ENCODE assay signal across 8 cellular contexts in genomic region chr3:122578110-122578740, GRCh38. TPM values are rescaled to one million over a fixed set of nuclear protein-coding genes. Genes with fewer than 3 reads are reported as not detected.
DNase-seq lines count a peak whose midpoint lies in the region; ATAC-seq lines count a peak whose summit lies in the region.

No MANE protein-coding gene starts in this region.

- H3K4me3 ChIP-seq in thymus (ENCODE audit: low read length) = peak overlapping the region; percentile 77

- peaks cover 24% of the 10 kb centered on the region for H3K36me3 Mint-ChIP-seq in activated naive CD4-positive, alpha-beta T cell treated with anti-CD3 and anti-CD28 coated beads for 36 hours (ENCODE audit: low read depth)
- peaks cover 29% of the 10 kb centered on the region for H3K36me3 Mint-ChIP-seq in activated T-helper 17 cell treated with anti-CD3 and anti-CD28 coated beads, Interleukin-2, amount 50 U/mL, for 72 hours (ENCODE audit: low read depth)

- intact Hi-C loops in activated naive CD4-positive, alpha-beta T cell treated with anti-CD3 and anti-CD28 coated beads for 36 hours (cut with micrococcal nuclease) = loop anchor here (5.0 to 10.0 kb wide), 2 partner anchors 741 to 1007 kb away; partner anchors contain the start of genes EAF2, HACD2 and IQCB1

- peaks cover under 1% of the 10 kb centered on the region for H3K36me3 ChIP-seq in thymus (ENCODE audit: control insufficient read depth, insufficient read depth)

- no peak overlapping the region for H3K27ac ChIP-seq in thymus (ENCODE audit: low read depth)

- H3K9me3 Mint-ChIP-seq in activated naive CD4-positive, alpha-beta T cell treated with anti-CD3 and anti-CD28 coated beads for 36 hours = peaks cover 17% of the 10 kb centered on the region
- peaks cover 10% of the 10 kb centered on the region for H3K9me3 Mint-ChIP-seq in activated T-helper 17 cell treated with anti-CD3 and anti-CD28 coated beads, Interleukin-2, amount 50 U/mL, for 72 hours

- no peaks in the 10 kb centered on the region for H3K4me1 ChIP-seq in thymus (ENCODE audit: control insufficient read depth, insufficient read depth, low read length)

- H3K27me3 Mint-ChIP-seq in activated naive CD4-positive, alpha-beta T cell treated with anti-CD3 and anti-CD28 coated beads for 36 hours (ENCODE audit: low read depth) = no peaks in the 10 kb centered on the region
- no peaks in the 10 kb centered on the region for H3K27me3 Mint-ChIP-seq in activated T-helper 17 cell treated with anti-CD3 and anti-CD28 coated beads, Interleukin-2, amount 50 U/mL, for 72 hours

- ATAC-seq in activated T-helper 17 cell treated with anti-CD3 and anti-CD28 coated beads, Interleukin-2, amount 50 U/mL, for 72 hours (replicated peaks) = no peak
- ATAC-seq in GM19452 (IDR thresholded peaks at IDR 0.05; ENCODE audit: unreplicated experiment) = no peak

- H3K27me3 ChIP-seq in thymus (ENCODE audit: control insufficient read depth, insufficient read depth) = no peaks in the 10 kb centered on the region

- H3K4me3 Mint-ChIP-seq in activated naive CD4-positive, alpha-beta T cell treated with anti-CD3 and anti-CD28 coated beads for 36 hours = peak overlapping the region; percentile 95
- H3K4me3 Mint-ChIP-seq in activated T-helper 17 cell treated with anti-CD3 and anti-CD28 coated beads, Interleukin-2, amount 50 U/mL, for 72 hours = peak overlapping the region; percentile 93

- peaks cover 51% of the 10 kb centered on the region for H3K4me1 Mint-ChIP-seq in activated naive CD4-positive, alpha-beta T cell treated with anti-CD3 and anti-CD28 coated beads for 36 hours (ENCODE audit: low read depth)
- peaks cover 25% of the 10 kb centered on the region for H3K4me1 Mint-ChIP-seq in activated T-helper 17 cell treated with anti-CD3 and anti-CD28 coated beads, Interleukin-2, amount 50 U/mL, for 72 hours

- WGBS in thymus = 26% methylated on average over 5 of the region's 5 CpGs

- DNase-seq in activated naive CD4-positive, alpha-beta T cell treated with anti-CD3 and anti-CD28 coated beads for 36 hours = no peak
- no peak for DNase-seq in activated naive CD4-positive, alpha-beta T cell treated with anti-CD3 and anti-CD28 coated beads, Interleukin-2, amount 50 U/mL, for 16 hours
- DNase-seq in left kidney (ENCODE audit: low read depth, low spot score) (peak; percentile 24), G401 (ENCODE audit: low spot score) (no peak), foreskin melanocyte (no peak)

- no peaks in the 10 kb centered on the region for H3K9me3 ChIP-seq in thymus (ENCODE audit: control insufficient read depth)

- peak overlapping the region; percentile 97 for H3K27ac Mint-ChIP-seq in activated naive CD4-positive, alpha-beta T cell treated with anti-CD3 and anti-CD28 coated beads for 36 hours
- H3K27ac Mint-ChIP-seq in activated T-helper 17 cell treated with anti-CD3 and anti-CD28 coated beads, Interleukin-2, amount 50 U/mL, for 72 hours = peak overlapping the region; percentile 95

- CTCF ChIA-PET in activated naive CD4-positive, alpha-beta T cell treated with anti-CD3 and anti-CD28 coated beads for 36 hours (lab: Charles Lee) = interaction anchor here (0.6 to 1.8 kb wide), 5 partner anchors 9 to 695 kb away, joined by 3 to 6 read pairs (median 4); partner anchors contain the start of genes DTX3L and PARP9

- in situ Hi-C loops in G401 (cut with HindIII; ENCODE audit: low sequenced_read_pairs) = no loop called here

RNA-seq across cellular contexts. Expression of gene PARP15, which starts 0.8 kb away (rescaled TPM):
- 1 to 10 TPM; 3.6 to 5.1 TPM for total RNA-seq in activated naive CD4-positive, alpha-beta T cell treated with anti-CD3 and anti-CD28 coated beads for 36 hours
- 10 to 100 TPM; 15.0 to 17.6 TPM for total RNA-seq in activated T-helper 17 cell treated with anti-CD3 and anti-CD28 coated beads, Interleukin-2, amount 50 U/mL, for 72 hours
- 15.7 TPM for polyA plus RNA-seq in thymus
- not detected in 2 replicates for total RNA-seq in G401 (2014; rRNA removed; shearing (Covaris generic))

RNA-seq across cellular contexts. Expression of gene DTX3L, which starts 14.1 kb away (rescaled TPM):
- total RNA-seq in activated naive CD4-positive, alpha-beta T cell treated with anti-CD3 and anti-CD28 coated beads for 36 hours = 10 to 100 TPM; 22.3 to 24.5 TPM
- 10 to 100 TPM; 26.0 to 44.0 TPM for total RNA-seq in activated T-helper 17 cell treated with anti-CD3 and anti-CD28 coated beads, Interleukin-2, amount 50 U/mL, for 72 hours
- 23.0 TPM for polyA plus RNA-seq in thymus
- 4.9 and 5.3 TPM in 2 replicates for total RNA-seq in G401 (2014; rRNA removed; shearing (Covaris generic))

RNA-seq across cellular contexts. Expression of gene PARP9, which starts 14.1 kb away (rescaled TPM):
- total RNA-seq in activated naive CD4-positive, alpha-beta T cell treated with anti-CD3 and anti-CD28 coated beads for 36 hours = 10 to 100 TPM; 20.4 to 21.1 TPM
- 10 to 100 TPM; 25.2 to 35.1 TPM for total RNA-seq in activated T-helper 17 cell treated with anti-CD3 and anti-CD28 coated beads, Interleukin-2, amount 50 U/mL, for 72 hours
- polyA plus RNA-seq in thymus = 56.9 TPM
- total RNA-seq in G401 (2014; rRNA removed; shearing (Covaris generic)) = 3.8 and 4.1 TPM in 2 replicates
